Comparison of ENCODE assay signal across 3 cellular contexts in the genomic region with DNA sequence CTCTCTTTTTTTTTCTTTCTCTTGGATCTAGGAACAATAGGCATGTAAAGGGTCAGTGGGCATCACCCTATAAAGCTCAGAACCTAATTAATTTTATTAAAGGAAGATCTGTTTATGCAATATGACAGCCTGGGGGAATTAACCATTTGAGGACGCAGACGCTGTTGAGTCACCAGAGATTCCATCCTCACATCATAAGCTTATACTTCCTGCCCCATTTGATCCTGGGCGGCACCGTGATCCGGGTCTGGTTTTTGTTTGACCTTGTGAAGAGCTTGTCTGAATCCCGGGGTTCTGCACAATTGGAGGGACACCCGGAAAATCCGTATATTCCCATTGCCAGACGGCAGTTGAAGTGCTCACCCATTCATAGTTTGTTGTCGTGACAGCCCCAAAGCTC.
TF ChIP-seq lines count a peak whose summit lies in the region.

No MANE protein-coding gene starts in this region.

TF ChIP-seq in SK-N-SH, 30 proteins besides CTCF, POLR2A, EP300 and RAD21 (continued from another document):
- TF ChIP-seq SIN3A (IDR thresholded peaks at IDR 0.05; ENCODE audit: borderline replicate concordance, low read depth, low read length) (no peak), SMC3 (IDR thresholded peaks at IDR 0.05; ENCODE audit: low read depth, low read length) (no peak), TAF1 (IDR thresholded peaks at IDR 0.05; ENCODE audit: borderline replicate concordance, low read depth, low read length) (no peak), TCF12 (IDR thresholded peaks at IDR 0.05) (no peak)
- TF ChIP-seq, protein P1, sequence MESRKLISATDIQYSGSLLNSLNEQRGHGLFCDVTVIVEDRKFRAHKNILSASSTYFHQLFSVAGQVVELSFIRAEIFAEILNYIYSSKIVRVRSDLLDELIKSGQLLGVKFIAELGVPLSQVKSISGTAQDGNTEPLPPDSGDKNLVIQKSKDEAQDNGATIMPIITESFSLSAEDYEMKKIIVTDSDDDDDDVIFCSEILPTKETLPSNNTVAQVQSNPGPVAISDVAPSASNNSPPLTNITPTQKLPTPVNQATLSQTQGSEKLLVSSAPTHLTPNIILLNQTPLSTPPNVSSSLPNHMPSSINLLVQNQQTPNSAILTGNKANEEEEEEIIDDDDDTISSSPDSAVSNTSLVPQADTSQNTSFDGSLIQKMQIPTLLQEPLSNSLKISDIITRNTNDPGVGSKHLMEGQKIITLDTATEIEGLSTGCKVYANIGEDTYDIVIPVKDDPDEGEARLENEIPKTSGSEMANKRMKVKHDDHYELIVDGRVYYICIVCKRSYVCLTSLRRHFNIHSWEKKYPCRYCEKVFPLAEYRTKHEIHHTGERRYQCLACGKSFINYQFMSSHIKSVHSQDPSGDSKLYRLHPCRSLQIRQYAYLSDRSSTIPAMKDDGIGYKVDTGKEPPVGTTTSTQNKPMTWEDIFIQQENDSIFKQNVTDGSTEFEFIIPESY (IDR thresholded peaks at IDR 0.05; ENCODE audit: borderline replicate concordance, low read depth), result no peak
TF ChIP-seq in SK-N-SH: peak in this region for 0.

TF ChIP-seq in SK-N-SH treated with all-trans-retinoic acid at 6 μM for 48 hours, 23 proteins besides CTCF, POLR2A, EP300 and RAD21 (continued from another document):
- TF ChIP-seq, protein P2, sequence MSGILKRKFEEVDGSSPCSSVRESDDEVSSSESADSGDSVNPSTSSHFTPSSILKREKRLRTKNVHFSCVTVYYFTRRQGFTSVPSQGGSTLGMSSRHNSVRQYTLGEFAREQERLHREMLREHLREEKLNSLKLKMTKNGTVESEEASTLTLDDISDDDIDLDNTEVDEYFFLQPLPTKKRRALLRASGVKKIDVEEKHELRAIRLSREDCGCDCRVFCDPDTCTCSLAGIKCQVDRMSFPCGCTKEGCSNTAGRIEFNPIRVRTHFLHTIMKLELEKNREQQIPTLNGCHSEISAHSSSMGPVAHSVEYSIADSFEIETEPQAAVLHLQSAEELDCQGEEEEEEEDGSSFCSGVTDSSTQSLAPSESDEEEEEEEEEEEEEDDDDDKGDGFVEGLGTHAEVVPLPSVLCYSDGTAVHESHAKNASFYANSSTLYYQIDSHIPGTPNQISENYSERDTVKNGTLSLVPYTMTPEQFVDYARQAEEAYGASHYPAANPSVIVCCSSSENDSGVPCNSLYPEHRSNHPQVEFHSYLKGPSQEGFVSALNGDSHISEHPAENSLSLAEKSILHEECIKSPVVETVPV (CRISPR knock-in tag; IDR thresholded peaks at IDR 0.05), result no peak
- TF ChIP-seq ZNF8 (CRISPR knock-in tag; IDR thresholded peaks at IDR 0.05), result no peak
- no peak for TF ChIP-seq TOX (CRISPR knock-in tag; IDR thresholded peaks at IDR 0.05; ENCODE audit: borderline replicate concordance)
- no peak for TF ChIP-seq BACH2 (CRISPR knock-in tag; IDR thresholded peaks at IDR 0.05; ENCODE audit: borderline replicate concordance)
- no peak for TF ChIP-seq OSR1 (CRISPR knock-in tag; IDR thresholded peaks at IDR 0.05)
- no peak for TF ChIP-seq RARB (CRISPR knock-in tag; IDR thresholded peaks at IDR 0.05)
- no peak for TF ChIP-seq CSDC2 (CRISPR knock-in tag; IDR thresholded peaks at IDR 0.05)
- no peak for TF ChIP-seq ZNF70 (CRISPR knock-in tag; IDR thresholded peaks at IDR 0.05)
- TF ChIP-seq, protein P3, sequence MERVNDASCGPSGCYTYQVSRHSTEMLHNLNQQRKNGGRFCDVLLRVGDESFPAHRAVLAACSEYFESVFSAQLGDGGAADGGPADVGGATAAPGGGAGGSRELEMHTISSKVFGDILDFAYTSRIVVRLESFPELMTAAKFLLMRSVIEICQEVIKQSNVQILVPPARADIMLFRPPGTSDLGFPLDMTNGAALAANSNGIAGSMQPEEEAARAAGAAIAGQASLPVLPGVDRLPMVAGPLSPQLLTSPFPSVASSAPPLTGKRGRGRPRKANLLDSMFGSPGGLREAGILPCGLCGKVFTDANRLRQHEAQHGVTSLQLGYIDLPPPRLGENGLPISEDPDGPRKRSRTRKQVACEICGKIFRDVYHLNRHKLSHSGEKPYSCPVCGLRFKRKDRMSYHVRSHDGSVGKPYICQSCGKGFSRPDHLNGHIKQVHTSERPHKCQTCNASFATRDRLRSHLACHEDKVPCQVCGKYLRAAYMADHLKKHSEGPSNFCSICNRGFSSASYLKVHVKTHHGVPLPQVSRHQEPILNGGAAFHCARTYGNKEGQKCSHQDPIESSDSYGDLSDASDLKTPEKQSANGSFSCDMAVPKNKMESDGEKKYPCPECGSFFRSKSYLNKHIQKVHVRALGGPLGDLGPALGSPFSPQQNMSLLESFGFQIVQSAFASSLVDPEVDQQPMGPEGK (CRISPR knock-in tag; IDR thresholded peaks at IDR 0.05; ENCODE audit: borderline replicate concordance), result no peak
- no peak for TF ChIP-seq SNAI2 (CRISPR knock-in tag; IDR thresholded peaks at IDR 0.05)

TF ChIP-seq in neural cell, 6 proteins besides CTCF, POLR2A, EP300 and RAD21 (continued from another document):
- TF ChIP-seq, protein P4, sequence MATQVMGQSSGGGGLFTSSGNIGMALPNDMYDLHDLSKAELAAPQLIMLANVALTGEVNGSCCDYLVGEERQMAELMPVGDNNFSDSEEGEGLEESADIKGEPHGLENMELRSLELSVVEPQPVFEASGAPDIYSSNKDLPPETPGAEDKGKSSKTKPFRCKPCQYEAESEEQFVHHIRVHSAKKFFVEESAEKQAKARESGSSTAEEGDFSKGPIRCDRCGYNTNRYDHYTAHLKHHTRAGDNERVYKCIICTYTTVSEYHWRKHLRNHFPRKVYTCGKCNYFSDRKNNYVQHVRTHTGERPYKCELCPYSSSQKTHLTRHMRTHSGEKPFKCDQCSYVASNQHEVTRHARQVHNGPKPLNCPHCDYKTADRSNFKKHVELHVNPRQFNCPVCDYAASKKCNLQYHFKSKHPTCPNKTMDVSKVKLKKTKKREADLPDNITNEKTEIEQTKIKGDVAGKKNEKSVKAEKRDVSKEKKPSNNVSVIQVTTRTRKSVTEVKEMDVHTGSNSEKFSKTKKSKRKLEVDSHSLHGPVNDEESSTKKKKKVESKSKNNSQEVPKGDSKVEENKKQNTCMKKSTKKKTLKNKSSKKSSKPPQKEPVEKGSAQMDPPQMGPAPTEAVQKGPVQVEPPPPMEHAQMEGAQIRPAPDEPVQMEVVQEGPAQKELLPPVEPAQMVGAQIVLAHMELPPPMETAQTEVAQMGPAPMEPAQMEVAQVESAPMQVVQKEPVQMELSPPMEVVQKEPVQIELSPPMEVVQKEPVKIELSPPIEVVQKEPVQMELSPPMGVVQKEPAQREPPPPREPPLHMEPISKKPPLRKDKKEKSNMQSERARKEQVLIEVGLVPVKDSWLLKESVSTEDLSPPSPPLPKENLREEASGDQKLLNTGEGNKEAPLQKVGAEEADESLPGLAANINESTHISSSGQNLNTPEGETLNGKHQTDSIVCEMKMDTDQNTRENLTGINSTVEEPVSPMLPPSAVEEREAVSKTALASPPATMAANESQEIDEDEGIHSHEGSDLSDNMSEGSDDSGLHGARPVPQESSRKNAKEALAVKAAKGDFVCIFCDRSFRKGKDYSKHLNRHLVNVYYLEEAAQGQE (IDR thresholded peaks at IDR 0.05; ENCODE audit: borderline replicate concordance), result no peak
